In genomic region chr11:37322333-37323194, GRCh38 we compare ENCODE assay signal across 18 cellular contexts.
DNase-seq lines count a peak whose midpoint lies in the region; ATAC-seq, FAIRE-seq and TF ChIP-seq lines count a peak whose summit lies in the region.
"Had no signal": no experiment of that assay in that cellular context is flagged by ENCODE, and none has a peak within 500 bp of the region (broad histone marks: within the 10 kb centered on the region; RNA-seq: fewer than 3 reads in every experiment).

No MANE protein-coding gene starts in this region.

- POLR2A ChIA-PET in SK-N-SH (lab: Yijun Ruan, JAX), result no interaction called here

- H3K4me1 ChIP-seq in SK-N-SH (ENCODE audit: control insufficient read depth in 1 of 2, insufficient read depth in 2 of 2, low read depth in 1 of 2, low read length in 1 of 2), result no peaks in the 10 kb centered on the region
- H3K4me1 ChIP-seq in small intestine (ENCODE audit: control insufficient read depth in 2 of 2, insufficient read depth in 1 of 2, low read depth in 1 of 2, low read length in 1 of 2), result no peaks in the 10 kb centered on the region
- H3K4me1 ChIP-seq: BLaER1 treated with 17β-estradiol and CSF1 and Interleukin-3, amounts not matched to agents 10 nM and 100 nM had no signal

- peak overlapping the region; percentile 36; the same call in 1 of the 2 replicates for H3K4me2 ChIP-seq in SK-N-SH
- H3K4me2 ChIP-seq: BLaER1 treated with 17β-estradiol and CSF1 and Interleukin-3, amounts not matched to agents 10 nM and 100 nM had no signal

- no peaks in the 10 kb centered on the region for H3K36me3 ChIP-seq in SK-N-SH (replicated peaks in 1 of 2; ENCODE audit: control insufficient read depth in 1 of 2, insufficient read depth in 2 of 2, low read length in 1 of 2)
- H3K36me3 ChIP-seq in MG63, result no peaks in the 10 kb centered on the region
- H3K36me3 ChIP-seq in small intestine (ENCODE audit: control insufficient read depth in 2 of 2, insufficient read depth in 2 of 2, low read length in 2 of 2), result no peaks in the 10 kb centered on the region
- H3K36me3 ChIP-seq: BLaER1 treated with 17β-estradiol and CSF1 and Interleukin-3, amounts not matched to agents 10 nM and 100 nM had no signal

- no peaks in the 10 kb centered on the region for H3K27me3 ChIP-seq in SK-N-SH (ENCODE audit: insufficient read depth)
- no peaks in the 10 kb centered on the region for H3K27me3 ChIP-seq in MG63
- no peaks in the 10 kb centered on the region for H3K27me3 ChIP-seq in small intestine (ENCODE audit: control insufficient read depth in 2 of 2, insufficient read depth in 2 of 2, low read length in 2 of 2)
- H3K27me3 ChIP-seq: BLaER1 treated with 17β-estradiol and CSF1 and Interleukin-3, amounts not matched to agents 10 nM and 100 nM had no signal

- H3K9me3 ChIP-seq in SK-N-SH, result no peaks in the 10 kb centered on the region
- no peaks in the 10 kb centered on the region for H3K9me3 ChIP-seq in MG63
- H3K9me3 ChIP-seq in small intestine (ENCODE audit: control insufficient read depth, low read depth), result no peaks in the 10 kb centered on the region
- H3K9me3 ChIP-seq: BLaER1 treated with 17β-estradiol and CSF1 and Interleukin-3, amounts not matched to agents 10 nM and 100 nM had no signal

- H3K79me2 ChIP-seq in SK-N-SH (ENCODE audit: insufficient read depth), result no peaks in the 10 kb centered on the region

- H3K4me3 ChIP-seq in SK-N-SH (ENCODE audit: low read depth in 2 of 2, low read length in 1 of 2) (peak overlapping the region in 1 of 2 experiments; percentile 11; a peak in 1 of 4 replicates), MG63 (peak overlapping the region; percentile 44), small intestine (ENCODE audit: low read depth in 1 of 2, low read length in 2 of 2) (no peak overlapping the region)
- H3K4me3 ChIP-seq: BLaER1 treated with 17β-estradiol and CSF1 and Interleukin-3, amounts not matched to agents 10 nM and 100 nM; SK-N-MC had no signal

- TF ChIP-seq CTCF in SK-N-SH (IDR thresholded peaks at IDR 0.05), result no peak

- no peak for FAIRE-seq in small intestine (lab: Jason Lieb, UNC)

- no peak for TF ChIP-seq EP300 in SK-N-SH (IDR thresholded peaks at IDR 0.05; ENCODE audit: borderline replicate concordance in 1 of 2, low read depth in 1 of 2, low read length in 1 of 2)

- H3K9ac ChIP-seq in SK-N-SH, result no peak overlapping the region
- H3K9ac ChIP-seq: BLaER1 treated with 17β-estradiol and CSF1 and Interleukin-3, amounts not matched to agents 10 nM and 100 nM had no signal

- 27% methylated on average over 8 of the region's 8 CpGs for WGBS in SK-N-SH (ENCODE audit: low lambda C conversion rate)
- WGBS in small intestine, 3 donors, result 34 to 70% (median 43%) methylated on average over 8 of the region's 8 CpGs

- H3K27ac ChIP-seq in SK-N-SH (ENCODE audit: low read depth in 2 of 2, low read length in 1 of 2), result no peak overlapping the region
- no peak overlapping the region for H3K27ac ChIP-seq in small intestine (ENCODE audit: low read depth in 1 of 2, low read length in 1 of 2)
- H3K27ac ChIP-seq: BLaER1 treated with 17β-estradiol and CSF1 and Interleukin-3, amounts not matched to agents 10 nM and 100 nM; SK-N-MC had no signal

- no peaks in the 10 kb centered on the region for H4K20me1 ChIP-seq in SK-N-SH (ENCODE audit: insufficient read depth)
- H4K20me1 ChIP-seq: BLaER1 treated with 17β-estradiol and CSF1 and Interleukin-3, amounts not matched to agents 10 nM and 100 nM had no signal

- no peak for ATAC-seq in SK-N-SH treated with all-trans-retinoic acid at 6 μM for 48 hours

- H3F3A ChIP-seq in SK-N-SH (replicated peaks; ENCODE audit: insufficient read depth), result no peaks in the 10 kb centered on the region

- no peaks in the 10 kb centered on the region for H3K9me2 ChIP-seq in SK-N-SH

- TF ChIP-seq RAD21 in SK-N-SH (IDR thresholded peaks at IDR 0.05; ENCODE audit: low read length), result no peak

- CTCF ChIA-PET in SK-N-SH (lab: Yijun Ruan, JAX), result no interaction called here

- DNase-seq in SK-N-SH, result no peak
- DNase-seq in MG63, result peak; percentile 10
- peak; percentile 6 for DNase-seq in SW480 (ENCODE audit: low spot score)
- DNase-seq in small intestine, result peak; percentile 47
- no peak for DNase-seq in retina
- DNase-seq in nucleus accumbens (lab: John Stamatoyannopoulos, UW), result no peak
- DNase-seq in NOMO-1 treated with dmso at 0.1 percent for 144 hours (lab: John Stamatoyannopoulos, UW; ENCODE audit: unreplicated experiment), result no peak
- DNase-seq: 8988T, DMS 273 treated with DMSO at 0.1 percent for 48 hours, H7, IMR-90, NCI-H1092, NCI-H2107, NCI-H226, NCI-H69 had no signal

- H2AFZ ChIP-seq in SK-N-SH (ENCODE audit: low read depth), result no peak overlapping the region

TF ChIP-seq in SK-N-SH, 30 proteins besides CTCF, POLR2A, EP300 and RAD21:
- no peak for TF ChIP-seq GABPA (IDR thresholded peaks at IDR 0.05; ENCODE audit: low read depth)
- no peak for TF ChIP-seq ELF1 (IDR thresholded peaks at IDR 0.05)
- TF ChIP-seq SIN3A (IDR thresholded peaks at IDR 0.05; ENCODE audit: borderline replicate concordance, low read depth, low read length), result no peak
- TF ChIP-seq USF2 (IDR thresholded peaks at IDR 0.05; ENCODE audit: borderline replicate concordance, low read depth, low read length), result no peak
- no peak for TF ChIP-seq RXRA (IDR thresholded peaks at IDR 0.05; ENCODE audit: borderline replicate concordance, low read depth)
- no peak for TF ChIP-seq TCF12 (IDR thresholded peaks at IDR 0.05)
- no peak for TF ChIP-seq ZBTB33 (IDR thresholded peaks at IDR 0.05; ENCODE audit: borderline replicate concordance, low read depth)
TF ChIP-seq in SK-N-SH: peak in this region for 0.

TF ChIP-seq in SK-N-SH treated with all-trans-retinoic acid at 6 μM for 48 hours, 23 proteins besides CTCF, POLR2A, EP300 and RAD21 (continues in another document):
- TF ChIP-seq ISL1 (CRISPR knock-in tag; IDR thresholded peaks at IDR 0.05) (no peak), POU6F1 (CRISPR knock-in tag; IDR thresholded peaks at IDR 0.05; ENCODE audit: borderline replicate concordance, low read depth) (no peak), ZFP30 (CRISPR knock-in tag; IDR thresholded peaks at IDR 0.05) (no peak), BACH2 (CRISPR knock-in tag; IDR thresholded peaks at IDR 0.05; ENCODE audit: borderline replicate concordance) (no peak), SNAI2 (CRISPR knock-in tag; IDR thresholded peaks at IDR 0.05) (no peak), CSDC2 (CRISPR knock-in tag; IDR thresholded peaks at IDR 0.05) (no peak), ZC3H10 (CRISPR knock-in tag; IDR thresholded peaks at IDR 0.05) (no peak), ZNF70 (CRISPR knock-in tag; IDR thresholded peaks at IDR 0.05) (no peak), RARB (CRISPR knock-in tag; IDR thresholded peaks at IDR 0.05) (no peak), TSHZ2 (CRISPR knock-in tag; IDR thresholded peaks at IDR 0.05) (no peak)
- TF ChIP-seq, protein P1, sequence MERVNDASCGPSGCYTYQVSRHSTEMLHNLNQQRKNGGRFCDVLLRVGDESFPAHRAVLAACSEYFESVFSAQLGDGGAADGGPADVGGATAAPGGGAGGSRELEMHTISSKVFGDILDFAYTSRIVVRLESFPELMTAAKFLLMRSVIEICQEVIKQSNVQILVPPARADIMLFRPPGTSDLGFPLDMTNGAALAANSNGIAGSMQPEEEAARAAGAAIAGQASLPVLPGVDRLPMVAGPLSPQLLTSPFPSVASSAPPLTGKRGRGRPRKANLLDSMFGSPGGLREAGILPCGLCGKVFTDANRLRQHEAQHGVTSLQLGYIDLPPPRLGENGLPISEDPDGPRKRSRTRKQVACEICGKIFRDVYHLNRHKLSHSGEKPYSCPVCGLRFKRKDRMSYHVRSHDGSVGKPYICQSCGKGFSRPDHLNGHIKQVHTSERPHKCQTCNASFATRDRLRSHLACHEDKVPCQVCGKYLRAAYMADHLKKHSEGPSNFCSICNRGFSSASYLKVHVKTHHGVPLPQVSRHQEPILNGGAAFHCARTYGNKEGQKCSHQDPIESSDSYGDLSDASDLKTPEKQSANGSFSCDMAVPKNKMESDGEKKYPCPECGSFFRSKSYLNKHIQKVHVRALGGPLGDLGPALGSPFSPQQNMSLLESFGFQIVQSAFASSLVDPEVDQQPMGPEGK (CRISPR knock-in tag; IDR thresholded peaks at IDR 0.05; ENCODE audit: borderline replicate concordance), result no peak

Comparison
In these comparisons a context has a peak if more than half of its experiments do, and no peak if none do; other contexts are left out.
1. DNase-seq: peak in MG63 (single experiment), SW480 (single experiment) and small intestine (single experiment); none in SK-N-SH (single experiment), retina (single experiment), nucleus accumbens (0 of 56) and NOMO-1 treated with dmso at 0.1 percent for 144 hours (single experiment).